1 cellular context compared by ENCODE assay signal in the genomic region with DNA sequence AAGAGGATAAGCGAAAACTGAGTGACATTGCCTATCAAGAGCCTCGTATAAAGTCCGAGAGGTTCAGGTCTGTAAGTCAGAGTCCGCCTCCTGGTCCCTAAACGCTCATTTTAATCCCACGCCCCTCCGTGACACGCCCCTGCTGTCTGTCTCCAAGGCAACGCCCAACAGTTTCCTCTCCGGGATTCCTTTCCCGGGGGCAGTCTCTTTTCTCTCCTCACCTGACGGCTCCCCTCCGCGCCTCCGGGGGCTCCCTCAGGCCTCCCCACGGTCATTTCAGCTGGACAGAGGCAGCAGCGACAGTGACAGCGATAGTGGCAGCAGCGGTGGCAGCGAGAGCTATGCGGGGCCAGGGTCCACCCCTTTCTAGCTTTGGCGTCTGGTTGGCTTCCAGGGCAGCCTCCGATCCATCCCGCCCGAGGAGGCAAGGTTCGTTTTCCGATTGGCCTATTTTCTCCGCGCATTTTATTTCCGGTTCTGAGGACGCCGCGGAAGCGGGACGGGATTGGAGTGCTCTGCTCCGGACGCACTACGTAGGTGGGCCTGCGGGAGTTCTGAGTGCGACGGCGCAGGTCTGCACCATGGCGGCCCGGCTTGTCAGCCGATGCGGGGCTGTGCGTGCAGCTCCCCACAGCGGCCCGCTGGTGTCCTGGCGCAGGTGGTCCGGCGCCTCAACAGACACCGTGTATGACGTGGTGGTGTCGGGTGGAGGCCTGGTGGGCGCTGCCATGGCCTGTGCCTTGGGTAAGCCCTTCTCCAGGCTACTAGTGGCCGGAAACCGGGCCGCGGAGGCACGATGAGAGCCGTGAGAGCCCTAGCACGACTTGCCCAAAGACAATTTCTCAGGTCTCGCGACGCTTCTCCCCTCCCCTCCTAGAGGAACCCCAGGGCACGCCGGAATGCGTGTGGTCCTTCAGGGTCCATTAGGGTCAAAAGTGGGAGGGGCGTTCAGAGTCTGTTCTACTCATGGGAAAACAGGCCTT.
TF ChIP-seq lines count a peak whose summit lies in the region.

A gene (plus strand): TSS at position 551 of the 983 bp plus-strand sequence. CDS start 31 bp downstream, at position 582.
A gene with protein sequence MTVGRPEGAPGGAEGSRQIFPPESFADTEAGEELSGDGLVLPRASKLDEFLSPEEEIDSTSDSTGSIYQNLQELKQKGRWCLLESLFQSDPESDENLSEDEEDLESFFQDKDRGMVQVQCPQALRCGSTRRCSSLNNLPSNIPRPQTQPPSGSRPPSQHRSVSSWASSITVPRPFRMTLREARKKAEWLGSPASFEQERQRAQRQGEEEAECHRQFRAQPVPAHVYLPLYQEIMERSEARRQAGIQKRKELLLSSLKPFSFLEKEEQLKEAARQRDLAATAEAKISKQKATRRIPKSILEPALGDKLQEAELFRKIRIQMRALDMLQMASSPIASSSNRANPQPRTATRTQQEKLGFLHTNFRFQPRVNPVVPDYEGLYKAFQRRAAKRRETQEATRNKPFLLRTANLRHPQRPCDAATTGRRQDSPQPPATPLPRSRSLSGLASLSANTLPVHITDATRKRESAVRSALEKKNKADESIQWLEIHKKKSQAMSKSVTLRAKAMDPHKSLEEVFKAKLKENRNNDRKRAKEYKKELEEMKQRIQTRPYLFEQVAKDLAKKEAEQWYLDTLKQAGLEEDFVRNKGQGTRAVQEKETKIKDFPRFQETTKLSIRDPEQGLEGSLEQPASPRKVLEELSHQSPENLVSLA (minus strand): TSS at position 343 of the 983 bp plus-strand sequence. CDS start 68 bp downstream, at position 275.

TF ChIP-seq in H1, 55 proteins besides CTCF, POLR2A, EP300 and RAD21 (continues in another document):
- TF ChIP-seq FOSL1 (IDR thresholded peaks at IDR 0.05; ENCODE audit: insufficient read depth, low read depth, low read length), result no peak
- TF ChIP-seq, protein P1, sequence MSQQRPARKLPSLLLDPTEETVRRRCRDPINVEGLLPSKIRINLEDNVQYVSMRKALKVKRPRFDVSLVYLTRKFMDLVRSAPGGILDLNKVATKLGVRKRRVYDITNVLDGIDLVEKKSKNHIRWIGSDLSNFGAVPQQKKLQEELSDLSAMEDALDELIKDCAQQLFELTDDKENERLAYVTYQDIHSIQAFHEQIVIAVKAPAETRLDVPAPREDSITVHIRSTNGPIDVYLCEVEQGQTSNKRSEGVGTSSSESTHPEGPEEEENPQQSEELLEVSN (IDR thresholded peaks at IDR 0.05), result peak; percentile 79
- no peak for TF ChIP-seq SP4 (IDR thresholded peaks at IDR 0.05; ENCODE audit: low read length)
- TF ChIP-seq RBBP5 (IDR thresholded peaks at IDR 0.05; ENCODE audit: borderline replicate concordance, low read depth, low read length), result 0 out of 2 replicates have a peak, but pooled peaks have one; percentile 44
- no peak for TF ChIP-seq BACH1 (IDR thresholded peaks at IDR 0.05; ENCODE audit: low read length)
- TF ChIP-seq HDAC6 (IDR thresholded peaks at IDR 0.05; ENCODE audit: low read depth, low read length), result no peak
- TF ChIP-seq POU5F1 (IDR thresholded peaks at IDR 0.05; ENCODE audit: low read depth, low read length), result no peak
- TF ChIP-seq YY1 (IDR thresholded peaks at IDR 0.05; ENCODE audit: low read depth, low read length), result peak; percentile 89
- TF ChIP-seq SIRT6 (IDR thresholded peaks at IDR 0.05; ENCODE audit: low read length), result no peak
- TF ChIP-seq SP1 (IDR thresholded peaks at IDR 0.05; ENCODE audit: low read depth, low read length), result no peak
- TF ChIP-seq RFX5 (IDR thresholded peaks at IDR 0.05; ENCODE audit: borderline replicate concordance, low read depth, low read length), result no peak
- peak; percentile 86 for TF ChIP-seq CREB1 (IDR thresholded peaks at IDR 0.05)
- TF ChIP-seq SIN3A (conservative IDR thresholded peaks at IDR 0.05 in 1 of 2, IDR thresholded peaks at IDR 0.05 in 1 of 2; ENCODE audit: low read depth in 1 of 2, low read length in 2 of 2), result peak; percentile 29 to 96; a peak in 3 of 4 replicates
- TF ChIP-seq KDM1A (IDR thresholded peaks at IDR 0.05; ENCODE audit: borderline replicate concordance, low read length), result no peak
- no peak for TF ChIP-seq SRF (IDR thresholded peaks at IDR 0.05; ENCODE audit: low read depth, low read length)
- TF ChIP-seq CEBPB (IDR thresholded peaks at IDR 0.05; ENCODE audit: low read depth, low read length), result no peak
- TF ChIP-seq, protein P2, sequence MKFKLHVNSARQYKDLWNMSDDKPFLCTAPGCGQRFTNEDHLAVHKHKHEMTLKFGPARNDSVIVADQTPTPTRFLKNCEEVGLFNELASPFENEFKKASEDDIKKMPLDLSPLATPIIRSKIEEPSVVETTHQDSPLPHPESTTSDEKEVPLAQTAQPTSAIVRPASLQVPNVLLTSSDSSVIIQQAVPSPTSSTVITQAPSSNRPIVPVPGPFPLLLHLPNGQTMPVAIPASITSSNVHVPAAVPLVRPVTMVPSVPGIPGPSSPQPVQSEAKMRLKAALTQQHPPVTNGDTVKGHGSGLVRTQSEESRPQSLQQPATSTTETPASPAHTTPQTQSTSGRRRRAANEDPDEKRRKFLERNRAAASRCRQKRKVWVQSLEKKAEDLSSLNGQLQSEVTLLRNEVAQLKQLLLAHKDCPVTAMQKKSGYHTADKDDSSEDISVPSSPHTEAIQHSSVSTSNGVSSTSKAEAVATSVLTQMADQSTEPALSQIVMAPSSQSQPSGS (IDR thresholded peaks at IDR 0.05; ENCODE audit: low read length), result no peak
- TF ChIP-seq TCF12 (IDR thresholded peaks at IDR 0.05; ENCODE audit: low read depth, low read length), result 0 out of 2 replicates have a peak, but pooled peaks have one; percentile 9
- TF ChIP-seq TAF1 (IDR thresholded peaks at IDR 0.05; ENCODE audit: low read depth, low read length), result peak; percentile 79
- TF ChIP-seq GABPA (IDR thresholded peaks at IDR 0.05; ENCODE audit: borderline replicate concordance, insufficient read depth, low read length), result peak; percentile 48; the same call in 1 of the 2 replicates
- no peak for TF ChIP-seq CBX8 (IDR thresholded peaks at IDR 0.05; ENCODE audit: borderline replicate concordance, low read depth, low read length)
- TF ChIP-seq CTBP2 (IDR thresholded peaks at IDR 0.05; ENCODE audit: borderline replicate concordance, insufficient read depth, insufficient read length, low read length), result no peak
- TF ChIP-seq KDM4A (IDR thresholded peaks at IDR 0.05; ENCODE audit: low read depth, low read length, severe bottlenecking), result peak; percentile 75
- peak; percentile 64 to 99; a peak in 3 of 4 replicates for TF ChIP-seq HDAC2 (IDR thresholded peaks at IDR 0.05; ENCODE audit: borderline replicate concordance in 1 of 2, low read depth in 2 of 2, low read length in 2 of 2)
- 0 out of 2 replicates have a peak, but pooled peaks have one; percentile 61 for TF ChIP-seq TBP (IDR thresholded peaks at IDR 0.05; ENCODE audit: low read depth, low read length)
- peak; percentile 25; the same call in 1 of the 2 replicates for TF ChIP-seq NRF1 (IDR thresholded peaks at IDR 0.05; ENCODE audit: low read depth, low read length)
- TF ChIP-seq ASH2L (IDR thresholded peaks at IDR 0.05; ENCODE audit: low read length), result peak; percentile 69
- no peak for TF ChIP-seq EGR1 (IDR thresholded peaks at IDR 0.05; ENCODE audit: borderline replicate concordance, low read depth, low read length)
- no peak; the same call in 1 of the 2 replicates for TF ChIP-seq KDM5A (IDR thresholded peaks at IDR 0.05; ENCODE audit: low read length)
- TF ChIP-seq JUND (IDR thresholded peaks at IDR 0.05; ENCODE audit: low read length), result no peak
- peak; percentile 71 for TF ChIP-seq TEAD4 (IDR thresholded peaks at IDR 0.05; ENCODE audit: low read depth, low read length)
- TF ChIP-seq SAP30 (IDR thresholded peaks at IDR 0.05; ENCODE audit: insufficient read depth, insufficient replicate concordance, low read length), result peak; percentile 99
- TF ChIP-seq PHF8 (conservative IDR thresholded peaks at IDR 0.05; ENCODE audit: low read depth, low read length), result peak; percentile 93
- no peak for TF ChIP-seq MAFK (IDR thresholded peaks at IDR 0.05; ENCODE audit: low read depth, low read length)
- no peak for TF ChIP-seq BCL11A (IDR thresholded peaks at IDR 0.05; ENCODE audit: low read depth in 2 of 2, low read length in 2 of 2)
- TF ChIP-seq EZH2 (IDR thresholded peaks at IDR 0.05; ENCODE audit: low read depth, low read length, severe bottlenecking), result no peak
- peak; percentile 71 for TF ChIP-seq TAF7 (optimal IDR thresholded peaks at IDR 0.05; ENCODE audit: borderline replicate concordance, low read depth, low read length)
- TF ChIP-seq CHD2 (IDR thresholded peaks at IDR 0.05; ENCODE audit: low read length), result 0 out of 2 replicates have a peak, but pooled peaks have one; percentile 70
- no peak for TF ChIP-seq SP2 (IDR thresholded peaks at IDR 0.05; ENCODE audit: low read length)
- TF ChIP-seq ZNF274 (IDR thresholded peaks at IDR 0.05; ENCODE audit: borderline replicate concordance, extremely low read depth, low read length), result no peak
- TF ChIP-seq RNF2 (IDR thresholded peaks at IDR 0.05; ENCODE audit: borderline replicate concordance, low read depth, low read length, missing control alignments, poor library complexity, severe bottlenecking), result no peak
- TF ChIP-seq, protein P3, sequence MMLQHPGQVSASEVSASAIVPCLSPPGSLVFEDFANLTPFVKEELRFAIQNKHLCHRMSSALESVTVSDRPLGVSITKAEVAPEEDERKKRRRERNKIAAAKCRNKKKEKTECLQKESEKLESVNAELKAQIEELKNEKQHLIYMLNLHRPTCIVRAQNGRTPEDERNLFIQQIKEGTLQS (IDR thresholded peaks at IDR 0.05; ENCODE audit: insufficient read depth, low read depth, low read length), result no peak
- TF ChIP-seq, protein P4, sequence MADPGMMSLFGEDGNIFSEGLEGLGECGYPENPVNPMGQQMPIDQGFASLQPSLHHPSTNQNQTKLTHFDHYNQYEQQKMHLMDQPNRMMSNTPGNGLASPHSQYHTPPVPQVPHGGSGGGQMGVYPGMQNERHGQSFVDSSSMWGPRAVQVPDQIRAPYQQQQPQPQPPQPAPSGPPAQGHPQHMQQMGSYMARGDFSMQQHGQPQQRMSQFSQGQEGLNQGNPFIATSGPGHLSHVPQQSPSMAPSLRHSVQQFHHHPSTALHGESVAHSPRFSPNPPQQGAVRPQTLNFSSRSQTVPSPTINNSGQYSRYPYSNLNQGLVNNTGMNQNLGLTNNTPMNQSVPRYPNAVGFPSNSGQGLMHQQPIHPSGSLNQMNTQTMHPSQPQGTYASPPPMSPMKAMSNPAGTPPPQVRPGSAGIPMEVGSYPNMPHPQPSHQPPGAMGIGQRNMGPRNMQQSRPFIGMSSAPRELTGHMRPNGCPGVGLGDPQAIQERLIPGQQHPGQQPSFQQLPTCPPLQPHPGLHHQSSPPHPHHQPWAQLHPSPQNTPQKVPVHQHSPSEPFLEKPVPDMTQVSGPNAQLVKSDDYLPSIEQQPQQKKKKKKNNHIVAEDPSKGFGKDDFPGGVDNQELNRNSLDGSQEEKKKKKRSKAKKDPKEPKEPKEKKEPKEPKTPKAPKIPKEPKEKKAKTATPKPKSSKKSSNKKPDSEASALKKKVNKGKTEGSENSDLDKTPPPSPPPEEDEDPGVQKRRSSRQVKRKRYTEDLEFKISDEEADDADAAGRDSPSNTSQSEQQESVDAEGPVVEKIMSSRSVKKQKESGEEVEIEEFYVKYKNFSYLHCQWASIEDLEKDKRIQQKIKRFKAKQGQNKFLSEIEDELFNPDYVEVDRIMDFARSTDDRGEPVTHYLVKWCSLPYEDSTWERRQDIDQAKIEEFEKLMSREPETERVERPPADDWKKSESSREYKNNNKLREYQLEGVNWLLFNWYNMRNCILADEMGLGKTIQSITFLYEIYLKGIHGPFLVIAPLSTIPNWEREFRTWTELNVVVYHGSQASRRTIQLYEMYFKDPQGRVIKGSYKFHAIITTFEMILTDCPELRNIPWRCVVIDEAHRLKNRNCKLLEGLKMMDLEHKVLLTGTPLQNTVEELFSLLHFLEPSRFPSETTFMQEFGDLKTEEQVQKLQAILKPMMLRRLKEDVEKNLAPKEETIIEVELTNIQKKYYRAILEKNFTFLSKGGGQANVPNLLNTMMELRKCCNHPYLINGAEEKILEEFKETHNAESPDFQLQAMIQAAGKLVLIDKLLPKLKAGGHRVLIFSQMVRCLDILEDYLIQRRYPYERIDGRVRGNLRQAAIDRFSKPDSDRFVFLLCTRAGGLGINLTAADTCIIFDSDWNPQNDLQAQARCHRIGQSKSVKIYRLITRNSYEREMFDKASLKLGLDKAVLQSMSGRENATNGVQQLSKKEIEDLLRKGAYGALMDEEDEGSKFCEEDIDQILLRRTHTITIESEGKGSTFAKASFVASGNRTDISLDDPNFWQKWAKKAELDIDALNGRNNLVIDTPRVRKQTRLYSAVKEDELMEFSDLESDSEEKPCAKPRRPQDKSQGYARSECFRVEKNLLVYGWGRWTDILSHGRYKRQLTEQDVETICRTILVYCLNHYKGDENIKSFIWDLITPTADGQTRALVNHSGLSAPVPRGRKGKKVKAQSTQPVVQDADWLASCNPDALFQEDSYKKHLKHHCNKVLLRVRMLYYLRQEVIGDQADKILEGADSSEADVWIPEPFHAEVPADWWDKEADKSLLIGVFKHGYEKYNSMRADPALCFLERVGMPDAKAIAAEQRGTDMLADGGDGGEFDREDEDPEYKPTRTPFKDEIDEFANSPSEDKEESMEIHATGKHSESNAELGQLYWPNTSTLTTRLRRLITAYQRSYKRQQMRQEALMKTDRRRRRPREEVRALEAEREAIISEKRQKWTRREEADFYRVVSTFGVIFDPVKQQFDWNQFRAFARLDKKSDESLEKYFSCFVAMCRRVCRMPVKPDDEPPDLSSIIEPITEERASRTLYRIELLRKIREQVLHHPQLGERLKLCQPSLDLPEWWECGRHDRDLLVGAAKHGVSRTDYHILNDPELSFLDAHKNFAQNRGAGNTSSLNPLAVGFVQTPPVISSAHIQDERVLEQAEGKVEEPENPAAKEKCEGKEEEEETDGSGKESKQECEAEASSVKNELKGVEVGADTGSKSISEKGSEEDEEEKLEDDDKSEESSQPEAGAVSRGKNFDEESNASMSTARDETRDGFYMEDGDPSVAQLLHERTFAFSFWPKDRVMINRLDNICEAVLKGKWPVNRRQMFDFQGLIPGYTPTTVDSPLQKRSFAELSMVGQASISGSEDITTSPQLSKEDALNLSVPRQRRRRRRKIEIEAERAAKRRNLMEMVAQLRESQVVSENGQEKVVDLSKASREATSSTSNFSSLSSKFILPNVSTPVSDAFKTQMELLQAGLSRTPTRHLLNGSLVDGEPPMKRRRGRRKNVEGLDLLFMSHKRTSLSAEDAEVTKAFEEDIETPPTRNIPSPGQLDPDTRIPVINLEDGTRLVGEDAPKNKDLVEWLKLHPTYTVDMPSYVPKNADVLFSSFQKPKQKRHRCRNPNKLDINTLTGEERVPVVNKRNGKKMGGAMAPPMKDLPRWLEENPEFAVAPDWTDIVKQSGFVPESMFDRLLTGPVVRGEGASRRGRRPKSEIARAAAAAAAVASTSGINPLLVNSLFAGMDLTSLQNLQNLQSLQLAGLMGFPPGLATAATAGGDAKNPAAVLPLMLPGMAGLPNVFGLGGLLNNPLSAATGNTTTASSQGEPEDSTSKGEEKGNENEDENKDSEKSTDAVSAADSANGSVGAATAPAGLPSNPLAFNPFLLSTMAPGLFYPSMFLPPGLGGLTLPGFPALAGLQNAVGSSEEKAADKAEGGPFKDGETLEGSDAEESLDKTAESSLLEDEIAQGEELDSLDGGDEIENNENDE (IDR thresholded peaks at IDR 0.05; ENCODE audit: insufficient replicate concordance, low read length), result no peak
- no peak for TF ChIP-seq SIX5 (IDR thresholded peaks at IDR 0.05; ENCODE audit: low read depth, low read length)
- no peak for TF ChIP-seq JUN (IDR thresholded peaks at IDR 0.05; ENCODE audit: low read depth, low read length)
- TF ChIP-seq NANOG (IDR thresholded peaks at IDR 0.05; ENCODE audit: insufficient read depth, low read depth, low read length, poor library complexity, severe bottlenecking), result no peak
- no peak for TF ChIP-seq SUZ12 (IDR thresholded peaks at IDR 0.05; ENCODE audit: low read length)
- no peak for TF ChIP-seq RXRA (IDR thresholded peaks at IDR 0.05; ENCODE audit: insufficient read depth, low read depth, low read length)
- TF ChIP-seq BRCA1 (IDR thresholded peaks at IDR 0.05; ENCODE audit: low read depth, low read length), result peak; percentile 26; the same call in 1 of the 2 replicates
